ENCODE assay signal across 11 cellular contexts in the genomic region with DNA sequence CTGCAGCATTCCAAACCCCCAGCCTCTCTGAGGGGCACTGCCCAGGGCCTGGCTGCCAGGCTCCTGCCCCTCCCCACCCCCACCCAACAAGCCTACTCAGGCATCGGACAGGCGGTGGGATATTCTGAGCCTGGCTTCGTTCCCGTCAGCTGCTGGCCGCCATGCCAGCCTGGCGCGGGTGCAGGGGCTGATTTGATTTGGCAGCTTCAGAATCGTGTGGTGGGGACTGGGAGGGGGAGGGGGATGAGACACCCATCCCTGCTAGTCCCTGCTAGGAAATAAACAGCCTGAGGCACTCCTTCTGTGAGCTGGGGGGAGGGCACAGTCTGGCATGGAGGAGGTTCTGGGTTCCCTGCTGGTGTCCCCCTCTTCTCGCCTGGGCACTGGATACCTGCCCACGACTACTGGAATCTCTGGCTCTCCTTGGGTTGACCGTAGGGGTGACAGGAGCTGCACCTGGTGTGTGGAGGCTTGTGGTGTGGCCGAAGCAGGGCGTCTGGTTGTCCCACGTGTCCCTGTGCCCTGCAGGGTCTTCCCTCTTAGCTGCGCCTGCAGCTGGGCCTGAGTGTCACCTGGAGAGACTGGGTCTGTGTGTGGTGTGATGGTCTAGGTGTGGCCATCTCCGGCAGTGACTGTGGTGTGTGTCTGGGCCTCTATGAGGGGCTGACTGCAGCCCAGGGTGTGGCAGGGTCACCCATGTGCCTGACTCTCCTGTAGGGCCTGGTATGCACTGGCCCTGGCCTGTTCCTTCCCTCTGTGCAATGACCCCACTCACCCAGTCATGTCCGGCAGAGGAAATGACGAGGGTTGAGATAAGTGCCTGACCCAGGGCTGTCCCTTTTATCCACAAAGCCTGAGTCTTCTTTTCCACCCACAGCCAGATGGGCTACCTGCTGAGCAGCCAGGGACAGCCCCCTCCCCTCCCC. TPM values are rescaled to one million over a fixed set of nuclear protein-coding genes. Genes with fewer than 3 reads are reported as not detected.
DNase-seq lines count a peak whose midpoint lies in the region; ATAC-seq lines count a peak whose summit lies in the region.
"Had no signal": no experiment of that assay in that cellular context is flagged by ENCODE, and none has a peak within 500 bp of the region (broad histone marks: within the 10 kb centered on the region; RNA-seq: fewer than 3 reads in every experiment).

No MANE protein-coding gene starts in this region.

- H3K27me3 ChIP-seq in esophagus (ENCODE audit: control insufficient read depth in 1 of 2, insufficient read depth in 2 of 2, low read length in 2 of 2): no peaks in the 10 kb centered on the region
- H3K27me3 ChIP-seq: colonic mucosa had no signal

- H3K27ac ChIP-seq in esophagus (ENCODE audit: low read depth in 2 of 2, low read length in 1 of 2): peak overlapping the region; percentile 9 to 36
- H3K27ac ChIP-seq: colonic mucosa had no signal

- H3K9me3 ChIP-seq in esophagus (ENCODE audit: control insufficient read depth in 2 of 2, insufficient read depth in 1 of 2, low read depth in 1 of 2, low read length in 1 of 2): no peaks in the 10 kb centered on the region
- H3K9me3 ChIP-seq: colonic mucosa had no signal

- ATAC-seq in GM21619 (IDR thresholded peaks at IDR 0.05; ENCODE audit: unreplicated experiment): no peak

- no peak overlapping the region for H3K4me3 ChIP-seq in esophagus (ENCODE audit: low read depth in 1 of 2, low read length in 2 of 2)
- H3K4me3 ChIP-seq: colonic mucosa had no signal

- DNase-seq in Ammon's horn (ENCODE audit: low spot score): peak; percentile 82
- DNase-seq in RKO (ENCODE audit: low spot score): peak; percentile 67
- peak; percentile 29 for DNase-seq in mucosa of gallbladder (ENCODE audit: low spot score)
- no peak for DNase-seq in NCI-H748 treated with DMSO at 0.1 percent for 48 hours (lab: John Stamatoyannopoulos, UW)
- DNase-seq in NCI-H2227 treated with DMSO at 0.1 percent for 48 hours (lab: John Stamatoyannopoulos, UW): no peak
- no peak for DNase-seq in RPMI8226
- DNase-seq: colonic mucosa, NCI-H510A had no signal

- 67% methylated on average over 18 of the region's 18 CpGs for WGBS in esophagus, 2 donors

- no peaks in the 10 kb centered on the region for H3K36me3 ChIP-seq in esophagus (ENCODE audit: control insufficient read depth in 2 of 2, insufficient read depth in 2 of 2, low read length in 1 of 2)
- H3K36me3 ChIP-seq: colonic mucosa had no signal

- peaks cover 3 to 7% of the 10 kb centered on the region in 2 donors for H3K4me1 ChIP-seq in esophagus (ENCODE audit: control insufficient read depth in 2 of 2, insufficient read depth in 2 of 2, low read length in 1 of 2)
- H3K4me1 ChIP-seq: colonic mucosa had no signal

RNA-seq across cellular contexts. Expression of a gene that starts 42.2 kb away (rescaled TPM):
- polyA plus RNA-seq in esophagus: 1 to 10 TPM; 6.9 to 7.6 TPM
- 23.7 TPM for total RNA-seq in mucosa of gallbladder
- polyA plus RNA-seq: IgD-negative memory B cell had no signal

Comparison
In these comparisons a context has a peak if more than half of its experiments do, and no peak if none do; other contexts are left out.
1. DNase-seq: peak in Ammon's horn (single experiment), RKO (single experiment) and mucosa of gallbladder (single experiment); none in NCI-H748 treated with DMSO at 0.1 percent for 48 hours (single experiment), NCI-H2227 treated with DMSO at 0.1 percent for 48 hours (single experiment) and RPMI8226 (single experiment).